In the genomic region with DNA sequence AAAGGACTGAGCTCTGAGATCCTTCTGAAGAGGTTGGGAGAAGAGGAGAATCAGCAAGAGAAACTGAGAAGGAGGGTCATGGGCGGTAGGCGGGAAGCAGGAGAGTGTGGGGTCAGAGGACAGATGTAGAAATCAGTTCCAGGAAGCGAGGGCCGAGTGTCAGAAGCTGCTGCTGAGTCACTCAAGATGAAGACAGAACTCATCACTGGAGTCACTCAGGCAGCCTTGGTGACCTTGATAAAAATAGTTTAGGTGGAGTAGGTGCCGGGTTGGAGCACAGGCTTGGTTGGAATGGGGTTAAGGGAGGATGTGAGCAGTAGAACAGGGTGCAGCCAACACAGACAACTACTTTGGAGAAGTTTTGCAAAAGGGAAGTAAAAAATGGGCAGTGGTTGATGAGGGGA, we compare ENCODE assay signal across 1 cellular context.
TF ChIP-seq lines count a peak whose summit lies in the region.

No MANE protein-coding gene starts in this region.

TF ChIP-seq in HCT116, 20 proteins besides CTCF, POLR2A, EP300 and RAD21 (continued from another document):
- TF ChIP-seq EZH2phosphoT487 (IDR thresholded peaks at IDR 0.05; ENCODE audit: borderline replicate concordance): no peak
- TF ChIP-seq EZH2 (IDR thresholded peaks at IDR 0.05): no peak
- no peak for TF ChIP-seq YY1 (IDR thresholded peaks at IDR 0.05; ENCODE audit: extremely low read depth, insufficient replicate concordance, low read depth, low read length)
- TF ChIP-seq ZFX (IDR thresholded peaks at IDR 0.05): no peak
- no peak for TF ChIP-seq REST (IDR thresholded peaks at IDR 0.05; ENCODE audit: low read depth)
- TF ChIP-seq ELF1 (IDR thresholded peaks at IDR 0.05; ENCODE audit: borderline replicate concordance, low read depth): no peak
- no peak for TF ChIP-seq SIN3A (IDR thresholded peaks at IDR 0.05; ENCODE audit: low read depth)
- no peak for TF ChIP-seq CEBPB (IDR thresholded peaks at IDR 0.05; ENCODE audit: low read depth)
- no peak for TF ChIP-seq ZBTB33 (IDR thresholded peaks at IDR 0.05; ENCODE audit: extremely low read depth, insufficient replicate concordance, low read length)
- TF ChIP-seq FOSL1 (IDR thresholded peaks at IDR 0.05; ENCODE audit: low read depth): no peak
- TF ChIP-seq, protein P1, sequence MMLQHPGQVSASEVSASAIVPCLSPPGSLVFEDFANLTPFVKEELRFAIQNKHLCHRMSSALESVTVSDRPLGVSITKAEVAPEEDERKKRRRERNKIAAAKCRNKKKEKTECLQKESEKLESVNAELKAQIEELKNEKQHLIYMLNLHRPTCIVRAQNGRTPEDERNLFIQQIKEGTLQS (IDR thresholded peaks at IDR 0.05): no peak
- TF ChIP-seq POLR2AphosphoS5 (IDR thresholded peaks at IDR 0.05; ENCODE audit: low read depth, low read length): no peak
- no peak for TF ChIP-seq SRF (IDR thresholded peaks at IDR 0.05; ENCODE audit: low read depth)
- TF ChIP-seq MAX (IDR thresholded peaks at IDR 0.05): no peak
- TF ChIP-seq TCF7L2 (IDR thresholded peaks at IDR 0.05; ENCODE audit: borderline replicate concordance, extremely low read depth, insufficient read depth, insufficient read length): no peak
- TF ChIP-seq EGR1 (IDR thresholded peaks at IDR 0.05; ENCODE audit: low read depth): no peak
